ENCODE assay signal across 21 cellular contexts in the genomic region with DNA sequence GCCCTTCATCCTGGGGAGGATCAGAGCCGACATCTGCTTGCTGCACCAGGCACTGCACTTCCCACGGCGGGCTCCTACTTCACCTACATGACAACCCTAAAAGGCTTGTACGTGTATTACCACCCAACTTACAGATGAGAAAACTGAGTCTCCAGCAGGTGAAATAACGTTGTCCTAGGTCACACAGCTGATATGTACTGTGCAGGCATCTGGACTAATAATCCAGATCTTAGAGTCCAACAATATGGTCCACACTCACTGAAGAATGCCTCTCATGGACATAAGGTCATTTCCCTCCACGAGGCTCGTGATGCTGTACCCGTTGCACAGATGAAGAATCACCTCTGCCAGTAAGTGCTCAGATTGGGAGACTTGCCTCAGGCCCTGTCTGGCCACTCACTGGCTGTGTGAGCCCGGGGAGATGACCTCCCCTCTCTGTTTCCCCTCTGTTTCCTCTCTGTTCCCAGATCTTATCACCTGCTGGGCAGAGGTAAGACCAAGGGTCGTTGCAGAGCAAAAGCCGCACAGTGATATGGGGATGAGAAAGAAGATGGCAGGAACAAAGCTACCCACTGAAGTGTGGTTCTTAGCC. TPM values are rescaled to one million over a fixed set of nuclear protein-coding genes. Genes with fewer than 3 reads are reported as not detected.
A peak's percentile ranks its signal among the peaks of the same experiment; 100 is the strongest.
DNase-seq lines count a peak whose midpoint lies in the region; ATAC-seq, FAIRE-seq and TF ChIP-seq lines count a peak whose summit lies in the region.
"Had no signal": no experiment of that assay in that cellular context is flagged by ENCODE, and none has a peak within 500 bp of the region (broad histone marks: within the 10 kb centered on the region; RNA-seq: fewer than 3 reads in every experiment).

No MANE protein-coding gene starts in this region.

- H3K9ac ChIP-seq in K562 (ENCODE audit: insufficient read depth in 1 of 2, low read depth in 2 of 2, low read length in 2 of 2) = peak overlapping the region in 1 of 2 experiments; percentile 3; a peak in 1 of 4 replicates
- H3K9ac ChIP-seq: KMS-11 had no signal

- no peak for TF ChIP-seq POLR2A in K562 (conservative IDR thresholded peaks at IDR 0.05)
- peak; percentile 21 for TF ChIP-seq POLR2A in right lobe of liver (IDR thresholded peaks at IDR 0.05)
- TF ChIP-seq POLR2A in vagina (IDR thresholded peaks at IDR 0.05) = no peak

- in situ Hi-C loops in K562 (cut with MboI) = no loop called here

- no peaks in the 10 kb centered on the region for H3K9me1 ChIP-seq in K562 (ENCODE audit: control insufficient read depth, insufficient read depth, low read length)

- CTCF ChIA-PET in K562 (lab: Yijun Ruan, JAX; ENCODE audit: low intra/inter-chr PET ratio) = no interaction called here

- H3K36me3 ChIP-seq in right atrium auricular region = peaks cover 77% of the 10 kb centered on the region
- peaks cover 63% of the 10 kb centered on the region; the same call in 2 of the 3 replicates for H3K36me3 ChIP-seq in K562 (ENCODE audit: control insufficient read depth, insufficient read depth, low read length)
- peaks cover 12 to 62% (median 39%) of the 10 kb centered on the region in 4 donors for H3K36me3 ChIP-seq in right lobe of liver
- peaks cover 59% of the 10 kb centered on the region for H3K36me3 ChIP-seq in upper lobe of right lung
- H3K36me3 ChIP-seq in vagina = peaks cover 0 to 7% of the 10 kb centered on the region in 2 donors

- H3K27me3 ChIP-seq in right atrium auricular region (no peaks in the 10 kb centered on the region), K562 (ENCODE audit: control insufficient read depth in 2 of 2, insufficient read depth in 2 of 2, low read length in 2 of 2) (no peaks in the 10 kb centered on the region), right lobe of liver (no peaks in the 10 kb centered on the region), upper lobe of right lung (no peaks in the 10 kb centered on the region), vagina (no peaks in the 10 kb centered on the region)

- TF ChIP-seq RAD21 in K562 (CRISPR knock-in tag; conservative IDR thresholded peaks at IDR 0.05 in 1 of 2, IDR thresholded peaks at IDR 0.05 in 1 of 2) = no peak

- no peak for FAIRE-seq in K562 (lab: Jason Lieb, UNC)
- FAIRE-seq: GM12892, RCC 7860 had no signal

- POLR2A ChIA-PET in K562 (lab: Yijun Ruan, JAX) = interaction anchor here (1.4 kb wide), 1 partner anchor 10 kb away, joined by 4 read pairs; no protein-coding TSS in a partner anchor

- 79% methylated on average over 11 of the region's 11 CpGs for WGBS in K562 (ENCODE audit: insufficient coverage, low coverage, missing lambda C conversion rate)
- no CpG with 5 or more reads among the region's 11 CpGs for WGBS in right lobe of liver (ENCODE audit: insufficient coverage, low coverage, low lambda C conversion rate, missing lambda C conversion rate)

- no peaks in the 10 kb centered on the region for H3K79me2 ChIP-seq in K562 (ENCODE audit: control insufficient read depth, insufficient read depth, low read length)

- BruUV-seq in K562 (replicated peaks; lab: Mats Ljungman, UMichigan) = no TSS peak

- no peak overlapping the region for H2AFZ ChIP-seq in K562 (ENCODE audit: low read depth, low read length)
- H2AFZ ChIP-seq: GM23338 had no signal

- no peaks in the 10 kb centered on the region for H3K9me3 ChIP-seq in right atrium auricular region
- no peaks in the 10 kb centered on the region for H3K9me3 ChIP-seq in K562 (replicated peaks; ENCODE audit: control insufficient read depth, insufficient read depth, low read depth, low read length)
- no peaks in the 10 kb centered on the region for H3K9me3 ChIP-seq in right lobe of liver
- no peaks in the 10 kb centered on the region for H3K9me3 ChIP-seq in upper lobe of right lung
- no peaks in the 10 kb centered on the region for H3K9me3 ChIP-seq in vagina

- 0 out of 2 replicates have a peak, but pooled peaks cover 5% of the 10 kb centered on the region for H4K20me1 ChIP-seq in K562 (replicated peaks; ENCODE audit: control insufficient read depth, insufficient read depth, low read length)

- no peak overlapping the region for H3K4me2 ChIP-seq in K562 (ENCODE audit: insufficient read depth, low read length)
- H3K4me2 ChIP-seq: GM23338, KMS-11 had no signal

- TF ChIP-seq CTCF in right atrium auricular region (IDR thresholded peaks at IDR 0.05) = no peak
- TF ChIP-seq CTCF in K562 (IDR thresholded peaks at IDR 0.05 in 2 of 3, conservative IDR thresholded peaks at IDR 0.05 in 1 of 3; ENCODE audit: insufficient read depth in 2 of 3, low read depth in 1 of 3, low read length in 3 of 3) = no peak
- no peak for TF ChIP-seq CTCF in right lobe of liver (IDR thresholded peaks at IDR 0.05)
- no peak for TF ChIP-seq CTCF in upper lobe of right lung (IDR thresholded peaks at IDR 0.05)
- TF ChIP-seq CTCF in vagina (IDR thresholded peaks at IDR 0.05) = no peak

- intact Hi-C loops in left cardiac atrium (cut with DNase I) (loop anchor here in 1 of 2 donors (10.0 kb wide), 1 partner anchor 82 kb away; no protein-coding TSS in a partner anchor), K562 (cut with micrococcal nuclease) (no loop called here), right lobe of liver (cut with DNase I) (no loop called here), upper lobe of right lung (cut with DNase I) (no loop called here), vagina (cut with DNase I) (no loop called here)

- peak; percentile 4 for DNase-seq in left cardiac atrium
- DNase-seq in right atrium auricular region (ENCODE audit: low spot score) = no peak
- no peak for DNase-seq in K562 (ENCODE audit: extremely low read depth in 1 of 4, low spot score in 3 of 4)
- DNase-seq in right lobe of liver = no peak
- peak; percentile 32 for DNase-seq in upper lobe of right lung
- DNase-seq in DMS153 (lab: John Stamatoyannopoulos, UW) = no peak
- no peak for DNase-seq in COLO668 (lab: John Stamatoyannopoulos, UW; ENCODE audit: unreplicated experiment)
- DNase-seq in vagina (ENCODE audit: extremely low spot score in 2 of 2) = no peak
- DNase-seq: AML-193, DND-41, GDM1, NCI-H1092 treated with DMSO at 0.1 percent for 48 hours, NCI-H1694, NCI-H2107, NCI-H446 treated with DMSO at 0.1 percent for 48 hours, NCI-H748 treated with DMSO at 0.1 percent for 48 hours had no signal

- H3K4me1 ChIP-seq in right atrium auricular region = peaks cover 0 to 51% of the 10 kb centered on the region in 2 donors
- peaks cover 31 to 44% of the 10 kb centered on the region in 2 experiments for H3K4me1 ChIP-seq in K562 (replicated peaks in 1 of 2; ENCODE audit: control insufficient read depth in 2 of 2, insufficient read depth in 2 of 2, low read length in 2 of 2)
- no peaks in the 10 kb centered on the region for H3K4me1 ChIP-seq in right lobe of liver
- H3K4me1 ChIP-seq in upper lobe of right lung = peaks cover 9% of the 10 kb centered on the region
- no peaks in the 10 kb centered on the region for H3K4me1 ChIP-seq in vagina

- no peak for TF ChIP-seq EP300 in K562 (IDR thresholded peaks at IDR 0.05; ENCODE audit: low read length)

- ATAC-seq in left cardiac atrium (no peak), K562 (no peak), right lobe of liver (no peak), upper lobe of right lung (no peak)
- ATAC-seq: GM23338 had no signal

- H3K27ac ChIP-seq in right atrium auricular region = no peak overlapping the region
- H3K27ac ChIP-seq in K562 (ENCODE audit: extremely low read depth, low read depth, low read length) = no peak overlapping the region
- no peak overlapping the region for H3K27ac ChIP-seq in right lobe of liver
- H3K27ac ChIP-seq in upper lobe of right lung = no peak overlapping the region
- H3K27ac ChIP-seq in vagina = no peak overlapping the region
- H3K27ac ChIP-seq: HL-60, KMS-11 had no signal

- H3K4me3 ChIP-seq in right atrium auricular region = no peak overlapping the region
- no peak overlapping the region for H3K4me3 ChIP-seq in K562
- H3K4me3 ChIP-seq in right lobe of liver = no peak overlapping the region
- no peak overlapping the region for H3K4me3 ChIP-seq in upper lobe of right lung
- no peak overlapping the region for H3K4me3 ChIP-seq in vagina
- H3K4me3 ChIP-seq: GM23338 had no signal

TF ChIP-seq in K562, 482 proteins besides CTCF, POLR2A, EP300 and RAD21:
- TF ChIP-seq NR2C2 (CRISPR knock-in tag; IDR thresholded peaks at IDR 0.05) (no peak), NR2C2 (tag; IDR thresholded peaks at IDR 0.05) (no peak), RBM25 (IDR thresholded peaks at IDR 0.05; ENCODE audit: low read depth, low read length, severe bottlenecking) (peak; percentile 57)

RNA-seq across cellular contexts. Expression of gene TGM2, which starts 32.1 kb away (rescaled TPM):
- total RNA-seq in left cardiac atrium = 100 to 1,000 TPM; 383 to 695 TPM
- 1,000 to 10,000 TPM in 1 of 2 donors, 100 to 1,000 TPM in 1; 680 to 1,303 TPM for total RNA-seq in right atrium auricular region
- total RNA-seq in K562 (2011; cell fraction: chromatin; rRNA removed; ENCODE audit: low replicate concordance) = 34.9 and 72.8 TPM in 2 replicates
- total RNA-seq in K562 (2011; cell fraction: nucleolus; rRNA removed) = 45.9 and 47.5 TPM in 2 replicates
- 36.4 and 37.1 TPM in 2 replicates for total RNA-seq in K562 (2011; cell fraction: nucleoplasm; rRNA removed)
- total RNA-seq in K562 (2014; rRNA removed) = 48.3 and 61.2 TPM in 2 replicates
- total RNA-seq in K562 (2014; rRNA removed; fragmentation: Illumina TruSeq; extraction: Trizol) = 17.4 and 22.0 TPM in 2 replicates
- 20.4 and 21.0 TPM in 2 replicates for total RNA-seq in K562 (2015; rRNA removed; fragmentation: Illumina TruSeq; extraction: Trizol)
- total RNA-seq in K562 (2021) = 78.5 and 82.3 TPM in 2 replicates
- polyA plus RNA-seq in K562 (2011; rRNA removed) = 35.3 and 37.6 TPM in 2 replicates
- polyA plus RNA-seq in K562 (2011; cell fraction: cytosol; rRNA removed) = 31.6 and 76.0 TPM in 2 replicates
- polyA plus RNA-seq in K562 (2011; cell fraction: nucleus; rRNA removed) = 26.4 and 54.7 TPM in 2 replicates
- polyA plus RNA-seq in K562 (2012) = 47.9 and 85.2 TPM in 2 replicates
- polyA plus RNA-seq in K562 (2014; fragmentation: Illumina TruSeq; extraction: Trizol) = 55.1 and 56.7 TPM in 2 replicates
- polyA plus RNA-seq in K562 (2014; fragmentation: Nextera tagmentation; extraction: Ambion mirVana) = 1 to 10 TPM; 5.5 TPM
- 43.9 and 48.0 TPM in 2 replicates for polyA plus RNA-seq in K562 (2014; rRNA removed)
- 21.4 and 54.6 TPM in 2 replicates for polyA minus RNA-seq in K562 (2011; rRNA and poly(A)+ RNA removed)
- 46.4 and 51.2 TPM in 2 replicates for polyA minus RNA-seq in K562 (2011; cell fraction: cytosol; rRNA and poly(A)+ RNA removed)
- 18.8 and 21.4 TPM in 2 replicates for polyA minus RNA-seq in K562 (2011; cell fraction: nucleus; rRNA and poly(A)+ RNA removed)
- total RNA-seq in right lobe of liver = 100 to 1,000 TPM; 135 to 940 (median 474) TPM
- total RNA-seq in upper lobe of right lung = 562 TPM
- 92.8 TPM for total RNA-seq in vagina

Comparison
In these comparisons a context has a peak if more than half of its experiments do, and no peak if none do; other contexts are left out.
1. DNase-seq: peak in left cardiac atrium (single experiment) and upper lobe of right lung (single experiment); none in right atrium auricular region (single experiment), K562 (0 of 4), right lobe of liver (0 of 3), DMS153 (single experiment), COLO668 (single experiment) and vagina (0 of 2).